Comparison of ENCODE assay signal across 9 cellular contexts in genomic region chr16:704552-705380, GRCh38. TPM values are rescaled to one million over a fixed set of nuclear protein-coding genes. Genes with fewer than 3 reads are reported as not detected.
DNase-seq lines count a peak whose midpoint lies in the region; ATAC-seq, FAIRE-seq and TF ChIP-seq lines count a peak whose summit lies in the region.
"Had no signal": no experiment of that assay in that cellular context is flagged by ENCODE, and none has a peak within 500 bp of the region (broad histone marks: within the 10 kb centered on the region; RNA-seq: fewer than 3 reads in every experiment).

No MANE protein-coding gene starts in this region.

- POLR2A ChIA-PET in Panc1 (lab: Charles Lee): no interaction called here

- H3K36me3 ChIP-seq in H7 (replicated peaks; ENCODE audit: control insufficient read depth, insufficient read depth, low read length) (no peaks in the 10 kb centered on the region), Panc1 (ENCODE audit: control insufficient read depth, insufficient read depth, low read length) (peaks cover 5% of the 10 kb centered on the region; the same call in 1 of the 2 replicates), iPS-15b (ENCODE audit: control insufficient read depth, insufficient read depth, low read length) (no peaks in the 10 kb centered on the region)
- H3K36me3 ChIP-seq: adrenal gland, tibial nerve had no signal

- no peak for TF ChIP-seq CTCF in Panc1 (IDR thresholded peaks at IDR 0.05)

- no peak overlapping the region for H3K9ac ChIP-seq in iPS-15b (ENCODE audit: low read depth, low read length)

- H3K4me1 ChIP-seq in Panc1 (ENCODE audit: control insufficient read depth, insufficient read depth, low read length) (peaks cover 7% of the 10 kb centered on the region), iPS-15b (ENCODE audit: control insufficient read depth, insufficient read depth, low read length) (no peaks in the 10 kb centered on the region)

- H3K9me3 ChIP-seq in Panc1 (ENCODE audit: control insufficient read depth, insufficient read depth, low read depth, low read length) (no peaks in the 10 kb centered on the region), iPS-15b (ENCODE audit: control insufficient read depth, insufficient read depth, low read length) (no peaks in the 10 kb centered on the region)
- H3K9me3 ChIP-seq: adrenal gland, tibial nerve had no signal

- ATAC-seq in Panc1: peak; percentile 10
- no peak for ATAC-seq in left cardiac atrium
- ATAC-seq in GM21367 (IDR thresholded peaks at IDR 0.05; ENCODE audit: unreplicated experiment): no peak

- in situ Hi-C loops in Panc1 (cut with HindIII; ENCODE audit: low pct_unique_long_range_greater_than_20kb, low sequenced_read_pairs): no loop called here

- no TSS peak for BruUV-seq in Panc1 (replicated peaks; lab: Mats Ljungman, UMichigan)

- H3K4me3 ChIP-seq in H7 (ENCODE audit: insufficient read depth, low read depth, low read length) (peak overlapping the region; percentile 54; the same call in 1 of the 2 replicates), Panc1 (ENCODE audit: low read depth in 2 of 2, low read length in 2 of 2) (peak overlapping the region; percentile 55 to 56), iPS-15b (ENCODE audit: low read depth, low read length) (peak overlapping the region; percentile 26)
- H3K4me3 ChIP-seq: adrenal gland had no signal

- FAIRE-seq in GM12891 (lab: Jason Lieb, UNC): no peak

- CTCF ChIA-PET in Panc1 (lab: Charles Lee): no interaction called here

- no peak for TF ChIP-seq POLR2A in GM12891 (IDR thresholded peaks at IDR 0.05; ENCODE audit: low read depth, low read length)

- DNase-seq in H7 (peak; percentile 86), Panc1 (ENCODE audit: low read depth, low spot score) (no peak), left cardiac atrium (no peak), GM12891 (ENCODE audit: insufficient read length, low spot score) (no peak)
- DNase-seq: activated CD8-positive, alpha-beta memory T cell treated with anti-CD3 and anti-CD28 coated beads, Interleukin-2, amount 50 U/mL, for 48 hours; adrenal gland had no signal

- intact Hi-C loops in Panc1 (cut with micrococcal nuclease; ENCODE audit: unreplicated experiment): no loop called here
- intact Hi-C loops in left cardiac atrium (cut with DNase I): no loop called here

- H3K27me3 ChIP-seq in H7 (ENCODE audit: control insufficient read depth, insufficient read depth, low read length): peaks cover 90% of the 10 kb centered on the region
- H3K27me3 ChIP-seq in Panc1 (ENCODE audit: control insufficient read depth, insufficient read depth, low read length): no peaks in the 10 kb centered on the region
- peaks cover 76% of the 10 kb centered on the region for H3K27me3 ChIP-seq in iPS-15b (ENCODE audit: control insufficient read depth, insufficient read depth, low read length)

- peak overlapping the region; percentile 51; the same call in 1 of the 2 replicates for H3K27ac ChIP-seq in Panc1 (ENCODE audit: low read length)

TF ChIP-seq in GM12891, 5 proteins besides CTCF, POLR2A, EP300 and RAD21:
- TF ChIP-seq POU2F2 (IDR thresholded peaks at IDR 0.05; ENCODE audit: low read depth, low read length) (no peak), SPI1 (IDR thresholded peaks at IDR 0.05; ENCODE audit: low read depth, low read length) (no peak), POLR2AphosphoS5 (IDR thresholded peaks at IDR 0.05; ENCODE audit: low read depth, low read length) (no peak), TAF1 (IDR thresholded peaks at IDR 0.05; ENCODE audit: low read depth, low read length) (no peak), PAX5 (IDR thresholded peaks at IDR 0.05; ENCODE audit: insufficient read depth, low read length, severe bottlenecking) (no peak)

RNA-seq across cellular contexts. Expression of gene FBXL16, which starts 0.8 kb away (rescaled TPM):
- total RNA-seq in H7 (2014; rRNA removed; shearing (Covaris generic)): 2.8 and 7.1 TPM in 2 replicates
- total RNA-seq in Panc1 (2021; ENCODE audit: unreplicated experiment): 28.0 TPM
- polyA plus RNA-seq in Panc1 (2012; ENCODE audit: insufficient read length): 46.0 TPM
- total RNA-seq in left cardiac atrium: 1 to 10 TPM in 1 of 2 donors, under 1 TPM in 1; 0.32 to 1.0 TPM
- 0.36 TPM for polyA plus RNA-seq in GM12891 (2012; ENCODE audit: low read depth, missing spikeins)

RNA-seq across cellular contexts. Expression of gene METRN, which starts 10.2 kb away (rescaled TPM):
- 49.6 and 64.2 TPM in 2 replicates for total RNA-seq in H7 (2014; rRNA removed; shearing (Covaris generic))
- 407 TPM for total RNA-seq in Panc1 (2021; ENCODE audit: unreplicated experiment)
- 561 TPM for polyA plus RNA-seq in Panc1 (2012; ENCODE audit: insufficient read length)
- 10 to 100 TPM; 53.7 to 56.8 TPM for total RNA-seq in left cardiac atrium
- polyA plus RNA-seq in GM12891 (2012; ENCODE audit: low read depth, missing spikeins): 0.98 TPM

RNA-seq across cellular contexts. Expression of gene WDR24, which starts 14.6 kb away (rescaled TPM):
- 18.3 and 18.9 TPM in 2 replicates for total RNA-seq in H7 (2014; rRNA removed; shearing (Covaris generic))
- total RNA-seq in Panc1 (2021; ENCODE audit: unreplicated experiment): 17.9 TPM
- 23.4 TPM for polyA plus RNA-seq in Panc1 (2012; ENCODE audit: insufficient read length)
- total RNA-seq in left cardiac atrium: 1 to 10 TPM; 8.2 TPM
- polyA plus RNA-seq in GM12891 (2012; ENCODE audit: low read depth, missing spikeins): 9.7 TPM

RNA-seq across cellular contexts. Expression of gene ANTKMT, which starts 16.2 kb away (rescaled TPM):
- 22.6 and 29.8 TPM in 2 replicates for total RNA-seq in H7 (2014; rRNA removed; shearing (Covaris generic))
- total RNA-seq in Panc1 (2021; ENCODE audit: unreplicated experiment) (93.6 TPM), left cardiac atrium (10 to 100 TPM; 32.5 to 36.8 TPM)
- polyA plus RNA-seq in Panc1 (2012; ENCODE audit: insufficient read length): 75.7 TPM
- 14.0 TPM for polyA plus RNA-seq in GM12891 (2012; ENCODE audit: low read depth, missing spikeins)

RNA-seq across cellular contexts. Expression of gene JMJD8, which starts 20.6 kb away (rescaled TPM):
- 63.8 and 88.2 TPM in 2 replicates for total RNA-seq in H7 (2014; rRNA removed; shearing (Covaris generic))
- total RNA-seq in Panc1 (2021; ENCODE audit: unreplicated experiment): 73.9 TPM
- 136 TPM for polyA plus RNA-seq in Panc1 (2012; ENCODE audit: insufficient read length)
- 10 to 100 TPM; 45.5 to 48.9 TPM for total RNA-seq in left cardiac atrium
- polyA plus RNA-seq in GM12891 (2012; ENCODE audit: low read depth, missing spikeins): 20.6 TPM
